In the genomic region with DNA sequence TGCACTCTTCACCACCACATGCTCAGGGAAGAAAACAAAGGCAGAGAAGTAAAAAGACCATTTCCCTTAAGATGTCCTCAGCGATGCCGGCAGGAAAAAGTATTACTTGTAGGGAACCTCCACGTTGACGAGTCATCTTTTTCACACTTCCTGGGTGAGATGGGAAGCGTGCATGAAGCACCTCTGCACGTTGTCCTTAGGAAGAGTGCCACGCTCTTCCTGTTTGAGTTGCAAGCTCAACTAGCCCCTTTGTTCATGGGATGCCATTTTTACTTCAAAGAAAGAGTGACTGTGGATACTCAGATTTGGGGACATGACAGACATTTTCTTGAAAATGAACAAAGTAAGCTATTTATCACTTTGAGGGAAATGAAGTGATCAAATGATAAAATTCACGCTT, we compare ENCODE assay signal across 31 cellular contexts.
"Had no signal": no experiment of that assay in that cellular context is flagged by ENCODE, and none has a peak within 500 bp of the region (broad histone marks: within the 10 kb centered on the region; RNA-seq: fewer than 3 reads in every experiment).

No MANE protein-coding gene starts in this region.

- H3K27me3 ChIP-seq: ascending aorta, colonic mucosa, dorsolateral prefrontal cortex, esophagus muscularis mucosa, foreskin keratinocyte, gastrocnemius medialis, heart left ventricle had no signal

- H3K4me3 ChIP-seq: ascending aorta, colonic mucosa, dorsolateral prefrontal cortex, esophagus muscularis mucosa, gastrocnemius medialis, heart left ventricle had no signal

- H3K36me3 ChIP-seq: colonic mucosa had no signal

- H3K27me3 Mint-ChIP-seq: activated CD8-positive, alpha-beta T cell treated with anti-CD3 and anti-CD28 coated beads for 36 hours; activated naive CD4-positive, alpha-beta T cell treated with anti-CD3 and anti-CD28 coated beads, Interleukin-2, amount 10 ng/mL, durations not matched to agents 7 days and 5 days; activated naive CD8-positive, alpha-beta T cell treated with anti-CD3 and anti-CD28 coated beads, Interleukin-2, amount 10 ng/mL, durations not matched to agents 7 days and 5 days; dendritic cell treated with granulocyte-macrophage colony-stimulating factor and Interleukin-4, amounts not matched to agents 40 ng/mL and 50 ng/mL, for 4 days; T-helper 17 cell had no signal

- H3K4me1 ChIP-seq: ascending aorta, colonic mucosa, foreskin keratinocyte had no signal

- H3K4me3 Mint-ChIP-seq: activated B cell treated with CpG ODN at 0.5 μM for 24 hours; activated CD8-positive, alpha-beta T cell treated with anti-CD3 and anti-CD28 coated beads for 36 hours; activated naive CD4-positive, alpha-beta T cell treated with anti-CD3 and anti-CD28 coated beads, Interleukin-2, amount 10 ng/mL, durations not matched to agents 7 days and 5 days; activated naive CD8-positive, alpha-beta T cell treated with anti-CD3 and anti-CD28 coated beads, Interleukin-2, amount 10 ng/mL, durations not matched to agents 7 days and 5 days; activated T-cell treated with anti-CD3 and anti-CD28 coated beads, Interleukin-2, amount 50 U/mL, for 72 hours; dendritic cell treated with granulocyte-macrophage colony-stimulating factor and Interleukin-4, amounts not matched to agents 40 ng/mL and 50 ng/mL, for 4 days; T-helper 17 cell; T-helper 2 cell treated with Interferon-gamma antibody and Interleukin-4, amounts not matched to agents 5 μg/mL and 100 μg/mL, for 36 hours had no signal

- H3K27ac ChIP-seq: ascending aorta, colonic mucosa, dorsolateral prefrontal cortex, esophagus muscularis mucosa, foreskin keratinocyte, gastrocnemius medialis, heart left ventricle, WERI-Rb-1 had no signal

- DNase-seq: activated B cell treated with CpG ODN at 0.5 μM for 24 hours; activated CD4-positive, alpha-beta T cell treated with anti-CD3 and anti-CD28 coated beads for 48 hours; activated CD4-positive, alpha-beta T cell treated with anti-CD3 and anti-CD28 coated beads, Interleukin-2, amount 50 U/mL, for 1 hour; activated CD4-positive, alpha-beta T cell treated with anti-CD3 and anti-CD28 coated beads, Interleukin-2, amount 50 U/mL, for 48 hours; activated CD8-positive, alpha-beta memory T cell treated with anti-CD3 and anti-CD28 coated beads for 24 hours; activated CD8-positive, alpha-beta T cell treated with anti-CD3 and anti-CD28 coated beads for 36 hours; activated gamma-delta T cell; activated naive CD4-positive, alpha-beta T cell; activated naive CD4-positive, alpha-beta T cell treated with anti-CD3 and anti-CD28 coated beads, Interleukin-2, amount 10 ng/mL, durations not matched to agents 7 days and 5 days; activated naive CD8-positive, alpha-beta T cell treated with anti-CD3 and anti-CD28 coated beads, Interleukin-2, amount 10 ng/mL, durations not matched to agents 7 days and 5 days; activated T-cell treated with anti-CD3 and anti-CD28 coated beads, Interleukin-2, amount 50 U/mL, for 72 hours; caudate nucleus; cerebellar nuclear complex; colonic mucosa; dorsolateral prefrontal cortex; effector memory CD4-positive, alpha-beta T cell; erythroblast; foreskin keratinocyte; gastrocnemius medialis; glutamatergic neuron; heart left ventricle; T-helper 1 cell; T-helper 17 cell; T1000; WERI-Rb-1 had no signal

- ATAC-seq: activated CD4-positive, CD25-positive, alpha-beta regulatory T cell treated with anti-CD3 and anti-CD28 coated beads, Interleukin-2, amount 50 U/mL, for 24 hours; activated CD8-positive, alpha-beta T cell treated with anti-CD3 and anti-CD28 coated beads for 36 hours; activated naive CD4-positive, alpha-beta T cell treated with anti-CD3 and anti-CD28 coated beads, Interleukin-2, amount 50 U/mL, for 72 hours; activated T-cell treated with anti-CD3 and anti-CD28 coated beads, Interleukin-2, amount 50 U/mL, for 72 hours; foreskin keratinocyte; gastrocnemius medialis; heart left ventricle; T-helper 17 cell had no signal

- H3K27ac Mint-ChIP-seq: activated B cell treated with CpG ODN at 0.5 μM for 24 hours; activated CD8-positive, alpha-beta T cell treated with anti-CD3 and anti-CD28 coated beads for 36 hours; activated naive CD4-positive, alpha-beta T cell treated with anti-CD3 and anti-CD28 coated beads, Interleukin-2, amount 10 ng/mL, durations not matched to agents 7 days and 5 days; activated naive CD4-positive, alpha-beta T cell treated with anti-CD3 and anti-CD28 coated beads, Interleukin-2, amount 50 U/mL, for 72 hours; activated naive CD8-positive, alpha-beta T cell treated with anti-CD3 and anti-CD28 coated beads, Interleukin-2, amount 10 ng/mL, durations not matched to agents 7 days and 5 days; activated T-cell treated with anti-CD3 and anti-CD28 coated beads, Interleukin-2, amount 50 U/mL, for 72 hours; dendritic cell treated with granulocyte-macrophage colony-stimulating factor and Interleukin-4, amounts not matched to agents 40 ng/mL and 50 ng/mL, for 4 days; T-helper 17 cell; T-helper 2 cell treated with Interferon-gamma antibody and Interleukin-4, amounts not matched to agents 5 μg/mL and 100 μg/mL, for 36 hours had no signal

- H3K4me1 Mint-ChIP-seq: activated B cell treated with CpG ODN at 0.5 μM for 24 hours; activated naive CD4-positive, alpha-beta T cell treated with anti-CD3 and anti-CD28 coated beads, Interleukin-2, amount 10 ng/mL, durations not matched to agents 7 days and 5 days; activated naive CD8-positive, alpha-beta T cell treated with anti-CD3 and anti-CD28 coated beads, Interleukin-2, amount 10 ng/mL, durations not matched to agents 7 days and 5 days; T-helper 17 cell had no signal

- H3K9me3 ChIP-seq: colonic mucosa, gastrocnemius medialis had no signal
